Comparison of ENCODE assay signal across 10 cellular contexts in the genomic region with DNA sequence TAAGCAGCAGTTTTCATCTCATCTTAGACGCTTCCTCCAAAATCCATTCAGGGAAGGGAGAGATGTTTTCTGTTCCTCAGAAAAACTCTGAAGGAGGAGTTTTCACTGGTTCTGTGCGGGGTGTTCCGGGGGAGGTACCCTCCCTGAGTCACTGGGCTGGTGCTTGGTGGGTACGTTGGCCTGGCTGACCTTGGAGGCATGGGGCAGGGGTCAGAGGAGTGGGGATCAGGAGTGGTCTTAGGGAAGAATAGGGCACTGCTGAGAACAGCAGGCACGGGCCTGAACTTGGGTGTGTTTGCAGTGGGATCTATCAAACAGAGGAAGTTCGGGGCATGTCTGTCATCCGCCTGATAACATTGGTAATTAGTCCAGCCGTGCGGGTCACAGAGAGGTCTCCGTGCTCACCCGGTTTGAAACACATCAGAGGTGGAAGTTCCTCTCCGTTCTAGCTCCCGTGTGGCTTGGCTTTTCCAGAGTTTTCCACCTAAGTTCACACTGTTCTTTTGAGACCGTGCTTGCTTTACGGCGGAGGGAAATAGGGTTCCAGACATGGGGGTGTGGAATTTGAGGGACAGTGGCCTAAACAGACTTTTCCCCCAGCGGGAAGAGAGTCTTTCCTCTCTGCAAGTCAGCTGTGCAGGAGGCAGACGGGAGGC. TPM values are rescaled to one million over a fixed set of nuclear protein-coding genes. Genes with fewer than 3 reads are reported as not detected.
DNase-seq lines count a peak whose midpoint lies in the region; ATAC-seq and TF ChIP-seq lines count a peak whose summit lies in the region.
"Had no signal": no experiment of that assay in that cellular context is flagged by ENCODE, and none has a peak within 500 bp of the region (broad histone marks: within the 10 kb centered on the region; RNA-seq: fewer than 3 reads in every experiment).

No MANE protein-coding gene starts in this region.

- H3K27me3 ChIP-seq in MG63 (no peaks in the 10 kb centered on the region), breast epithelium (peaks cover 0 to 6% of the 10 kb centered on the region in 2 donors), liver (ENCODE audit: control insufficient read depth in 4 of 4, insufficient read depth in 4 of 4, low read length in 3 of 4) (no peaks in the 10 kb centered on the region), transverse colon (peaks cover 59% of the 10 kb centered on the region)
- H3K27me3 ChIP-seq: pancreas had no signal

- 28% methylated on average over 18 of the region's 18 CpGs for WGBS in liver
- WGBS in transverse colon (ENCODE audit: low coverage in 1 of 2), 2 donors, result 38 to 52% methylated on average over 7 to 18 of the region's 18 CpGs

- H3K36me3 ChIP-seq in MG63, result peaks cover 9% of the 10 kb centered on the region
- no peaks in the 10 kb centered on the region for H3K36me3 ChIP-seq in breast epithelium
- H3K36me3 ChIP-seq in liver (ENCODE audit: control insufficient read depth in 4 of 4, insufficient read depth in 3 of 4, low read depth in 1 of 4, low read length in 3 of 4), result no peaks in the 10 kb centered on the region
- H3K36me3 ChIP-seq in transverse colon, result no peaks in the 10 kb centered on the region
- H3K36me3 ChIP-seq: pancreas had no signal

- H3K4me3 ChIP-seq in MG63 (peak overlapping the region; percentile 58), breast epithelium (peak overlapping the region; percentile 25 to 83 (median 53)), liver (ENCODE audit: low read depth in 1 of 3, low read length in 3 of 3) (peak overlapping the region in 2 of 3 donors; percentile 10 to 35), transverse colon (peak overlapping the region in 3 of 4 donors; percentile 4 to 12 (median 7))

- in situ Hi-C loops in transverse colon (cut with MboI; ENCODE audit: low pct_ligation_motif_present in 1 of 4, low pct_unique_long_range_greater_than_20kb in 1 of 4, low sequenced_read_pairs in 3 of 4), result no loop called here

- no peaks in the 10 kb centered on the region for H3K9me3 ChIP-seq in MG63
- H3K9me3 ChIP-seq in breast epithelium, result no peaks in the 10 kb centered on the region
- H3K9me3 ChIP-seq in liver (ENCODE audit: control insufficient read depth in 4 of 4, low read length in 3 of 4), result no peaks in the 10 kb centered on the region
- H3K9me3 ChIP-seq in transverse colon, result no peaks in the 10 kb centered on the region
- H3K9me3 ChIP-seq: pancreas had no signal

- ATAC-seq in HG03442 (IDR thresholded peaks at IDR 0.05; ENCODE audit: unreplicated experiment), result no peak

- TF ChIP-seq POLR2A in breast epithelium (IDR thresholded peaks at IDR 0.05) (no peak), transverse colon (IDR thresholded peaks at IDR 0.05) (no peak)

- no peak for TF ChIP-seq EP300 in transverse colon (IDR thresholded peaks at IDR 0.05; ENCODE audit: low read depth)

- no peaks in the 10 kb centered on the region for H3K4me1 ChIP-seq in breast epithelium
- peaks cover 22 to 80% (median 65%) of the 10 kb centered on the region in 4 donors for H3K4me1 ChIP-seq in liver (ENCODE audit: control insufficient read depth in 4 of 4, insufficient read depth in 4 of 4, low read length in 3 of 4)
- peaks cover 16 to 66% (median 43%) of the 10 kb centered on the region in 4 donors for H3K4me1 ChIP-seq in transverse colon

- no peak for TF ChIP-seq RAD21 in liver (IDR thresholded peaks at IDR 0.05)

- H3K27ac ChIP-seq in breast epithelium (no peak overlapping the region), liver (ENCODE audit: low read depth in 1 of 2, low read length in 2 of 2) (peak overlapping the region; percentile 25 to 56), transverse colon (peak overlapping the region; percentile 8 to 74 (median 28))

- TF ChIP-seq CTCF in breast epithelium (IDR thresholded peaks at IDR 0.05), result no peak
- TF ChIP-seq CTCF in liver (IDR thresholded peaks at IDR 0.05; ENCODE audit: low read depth, low read length, missing input control), result no peak
- no peak for TF ChIP-seq CTCF in transverse colon (IDR thresholded peaks at IDR 0.05)

- intact Hi-C loops in breast epithelium (cut with DNase I; ENCODE audit: low total_unique reads), result no loop called here
- intact Hi-C loops in transverse colon (cut with DNase I; ENCODE audit: low total_unique reads), result loop anchor here (10.0 kb wide), 1 partner anchor 57 kb away; a partner anchor contains a TSS

- no peak overlapping the region for H3K9ac ChIP-seq in liver (ENCODE audit: low read depth in 1 of 2, low read length in 2 of 2)

- DNase-seq in MG63 (no peak), breast epithelium (ENCODE audit: low spot score in 2 of 2) (no peak), transverse colon (no peak), glomerular visceral epithelial cell (ENCODE audit: extremely low spot score) (no peak), NCI-H510A (lab: John Stamatoyannopoulos, UW) (no peak)
- DNase-seq: activated CD4-positive, alpha-beta memory T cell treated with anti-CD3 and anti-CD28 coated beads for 36 hours had no signal

TF ChIP-seq in liver, 16 proteins besides CTCF, POLR2A, EP300 and RAD21:
- TF ChIP-seq SP1 (IDR thresholded peaks at IDR 0.05) (peak; percentile 4), FOXA2 (IDR thresholded peaks at IDR 0.05) (no peak), JUND (IDR thresholded peaks at IDR 0.05) (no peak), NR2F2 (IDR thresholded peaks at IDR 0.05) (peak; percentile 92)

RNA-seq across cellular contexts. Expression of a gene that starts 59.7 kb away (rescaled TPM):
- total RNA-seq in MG63 (2014; rRNA removed; shearing (Covaris generic); ENCODE audit: low replicate concordance), result 0.72 TPM in 1 of 2 replicates, not detected in the other
- total RNA-seq in breast epithelium, result not detected
- not detected for total RNA-seq in liver
- polyA plus RNA-seq in liver, result not detected
- under 1 TPM in 1 of 4 donors, not detected in 3; 0.79 TPM for total RNA-seq in transverse colon
- total RNA-seq: activated CD4-positive, alpha-beta memory T cell treated with anti-CD3 and anti-CD28 coated beads for 36 hours; NCI-H460; pancreas had no signal

Comparison
In these comparisons a context has a peak if more than half of its experiments do, and no peak if none do; other contexts are left out.
1. H3K4me3 ChIP-seq: peak in every context shown above with its lines; median percentile 58 in MG63; 53 in breast epithelium; 22 in liver; 7 in transverse colon.
2. H3K27ac ChIP-seq: peak in liver (2 of 2) and transverse colon (4 of 4); none in breast epithelium (0 of 2).